Comparison of ENCODE assay signal across 22 cellular contexts in the genomic region with DNA sequence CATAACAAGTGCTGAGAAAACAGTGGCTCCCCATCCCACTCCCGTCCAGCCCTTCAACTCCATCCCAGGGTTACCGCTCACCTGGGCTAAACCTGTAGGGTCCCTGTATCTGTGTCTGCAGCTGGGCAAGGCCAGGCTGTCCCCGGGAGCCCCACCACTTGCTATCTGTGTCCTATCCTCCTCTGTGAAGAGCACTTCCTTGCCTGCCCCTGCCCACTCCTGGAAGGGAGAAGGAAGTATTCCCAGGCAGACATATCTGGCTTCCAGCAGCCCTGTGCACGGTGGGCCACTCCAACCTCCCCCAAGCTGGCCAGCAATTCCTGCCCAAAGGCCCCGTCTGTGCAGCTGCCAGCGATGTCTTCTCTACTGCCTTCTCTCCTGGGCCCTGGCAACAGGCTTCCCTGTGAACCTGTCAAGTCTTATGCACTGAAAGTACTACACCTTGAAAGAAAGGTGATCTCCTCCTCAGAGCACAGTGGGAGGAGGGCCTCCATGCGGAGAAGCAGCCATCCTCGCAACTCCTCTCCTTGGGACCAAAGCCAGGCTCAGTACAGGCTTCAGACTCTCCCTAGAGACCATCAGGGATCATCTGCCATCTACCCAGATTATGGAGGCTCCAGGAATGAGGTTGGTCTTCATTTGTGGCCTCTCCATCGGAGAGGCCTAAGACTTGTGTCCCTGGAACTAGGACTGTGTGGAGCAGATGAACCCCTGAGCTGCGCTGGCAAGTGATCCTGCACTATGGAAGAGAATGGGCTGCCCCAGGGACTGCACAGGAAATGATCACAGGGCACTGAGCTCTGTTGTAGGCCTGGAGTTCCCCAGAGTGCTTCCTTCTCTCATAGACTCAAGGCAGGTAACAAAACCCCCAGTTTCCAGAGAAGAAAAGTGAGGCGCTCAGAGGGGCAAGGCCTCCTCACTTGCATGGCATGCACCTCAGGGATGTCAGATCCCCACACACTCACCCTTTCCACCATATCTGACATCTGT.
"Had no signal": no experiment of that assay in that cellular context is flagged by ENCODE, and none has a peak within 500 bp of the region (broad histone marks: within the 10 kb centered on the region; RNA-seq: fewer than 3 reads in every experiment).

No MANE protein-coding gene starts in this region.

- DNase-seq: activated CD4-positive, alpha-beta memory T cell treated with anti-CD3 and anti-CD28 coated beads for 36 hours; activated CD4-positive, CD25-positive, alpha-beta regulatory T cell treated with anti-CD3 and anti-CD28 coated beads, Interleukin-2, amount 50 U/mL, for 72 hours; activated gamma-delta T cell; activated naive CD8-positive, alpha-beta T cell treated with anti-CD3 and anti-CD28 coated beads, Interleukin-2, amount 10 ng/mL, durations not matched to agents 7 days and 5 days; amygdala; caudate nucleus; endodermal cell; foreskin keratinocyte; hypothalamus; lower lobe of right lung; natural killer cell; right lobe of liver; small intestine; stimulated activated CD4-positive, alpha-beta T cell treated with anti-CD3 and anti-CD28 coated beads, Interleukin-15, amount 100 ng/mL, for 24 hours; stomach; T-helper 2 cell; trophoblast cell had no signal

- H3K36me3 Mint-ChIP-seq: activated CD4-positive, alpha-beta memory T cell treated with anti-CD3 and anti-CD28 coated beads for 36 hours; activated naive CD8-positive, alpha-beta T cell treated with anti-CD3 and anti-CD28 coated beads, Interleukin-2, amount 10 ng/mL, durations not matched to agents 7 days and 5 days; brain; natural killer cell had no signal

- H3K4me1 Mint-ChIP-seq: activated naive CD8-positive, alpha-beta T cell treated with anti-CD3 and anti-CD28 coated beads, Interleukin-2, amount 10 ng/mL, durations not matched to agents 7 days and 5 days; endodermal cell; natural killer cell had no signal

- ATAC-seq: foreskin keratinocyte, lower lobe of right lung, natural killer cell, right lobe of liver had no signal

- H3K27me3 Mint-ChIP-seq: activated CD4-positive, alpha-beta memory T cell treated with anti-CD3 and anti-CD28 coated beads for 36 hours; activated naive CD8-positive, alpha-beta T cell treated with anti-CD3 and anti-CD28 coated beads, Interleukin-2, amount 10 ng/mL, durations not matched to agents 7 days and 5 days had no signal

- H3K79me2 ChIP-seq: parathyroid adenoma had no signal

- H3K27ac ChIP-seq: epithelial cell of prostate, foreskin keratinocyte, lower lobe of right lung, neutrophil, parathyroid adenoma, right lobe of liver, stomach, VCaP had no signal

- H3K4me3 ChIP-seq: lower lobe of right lung, right lobe of liver, stomach had no signal

- H3K9ac ChIP-seq: parathyroid adenoma had no signal

- H3K27me3 ChIP-seq: foreskin keratinocyte, neutrophil, right lobe of liver had no signal

- H3K4me1 ChIP-seq: foreskin keratinocyte, lower lobe of right lung, parathyroid adenoma, right lobe of liver, stomach had no signal

- H2AFZ ChIP-seq: parathyroid adenoma had no signal

- H3K36me3 ChIP-seq: lower lobe of right lung, neutrophil, right lobe of liver, stomach had no signal

- H3K4me3 Mint-ChIP-seq: activated CD4-positive, alpha-beta memory T cell treated with anti-CD3 and anti-CD28 coated beads for 36 hours; activated naive CD8-positive, alpha-beta T cell treated with anti-CD3 and anti-CD28 coated beads, Interleukin-2, amount 10 ng/mL, durations not matched to agents 7 days and 5 days; brain; endodermal cell; natural killer cell had no signal

- H3K9me3 Mint-ChIP-seq: activated CD4-positive, alpha-beta memory T cell treated with anti-CD3 and anti-CD28 coated beads for 36 hours; activated naive CD8-positive, alpha-beta T cell treated with anti-CD3 and anti-CD28 coated beads, Interleukin-2, amount 10 ng/mL, durations not matched to agents 7 days and 5 days; brain; endodermal cell; natural killer cell had no signal

- H3K27ac Mint-ChIP-seq: activated CD4-positive, alpha-beta memory T cell treated with anti-CD3 and anti-CD28 coated beads for 36 hours; activated naive CD8-positive, alpha-beta T cell treated with anti-CD3 and anti-CD28 coated beads, Interleukin-2, amount 10 ng/mL, durations not matched to agents 7 days and 5 days; brain; endodermal cell; natural killer cell had no signal

- H3K9me3 ChIP-seq: lower lobe of right lung, neutrophil, right lobe of liver, stomach had no signal
